In the genomic region with DNA sequence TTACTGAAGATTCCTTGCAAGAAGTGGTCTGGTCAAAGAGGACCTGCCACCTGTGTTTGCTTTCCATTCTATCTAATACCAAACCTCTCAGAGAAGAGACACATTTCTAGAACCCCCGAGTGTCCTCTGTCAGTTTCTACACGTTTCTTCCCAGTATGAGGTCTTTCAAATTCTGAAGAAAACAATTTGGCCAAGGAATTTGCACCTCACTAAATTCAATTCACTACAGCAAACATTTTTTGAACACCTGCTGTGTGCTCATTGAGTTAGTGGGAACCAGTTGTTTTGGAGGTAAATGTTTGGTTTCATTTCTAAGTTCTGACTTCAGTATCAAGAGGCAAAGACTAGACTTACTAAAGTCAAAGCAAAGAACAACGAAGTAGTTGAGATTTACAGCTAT, we compare ENCODE assay signal across 1 cellular context.
TF ChIP-seq lines count a peak whose summit lies in the region.

No MANE protein-coding gene starts in this region.

TF ChIP-seq in GM23338, 12 proteins besides CTCF, POLR2A, EP300 and RAD21 (continued from another document):
- TF ChIP-seq, protein P1, sequence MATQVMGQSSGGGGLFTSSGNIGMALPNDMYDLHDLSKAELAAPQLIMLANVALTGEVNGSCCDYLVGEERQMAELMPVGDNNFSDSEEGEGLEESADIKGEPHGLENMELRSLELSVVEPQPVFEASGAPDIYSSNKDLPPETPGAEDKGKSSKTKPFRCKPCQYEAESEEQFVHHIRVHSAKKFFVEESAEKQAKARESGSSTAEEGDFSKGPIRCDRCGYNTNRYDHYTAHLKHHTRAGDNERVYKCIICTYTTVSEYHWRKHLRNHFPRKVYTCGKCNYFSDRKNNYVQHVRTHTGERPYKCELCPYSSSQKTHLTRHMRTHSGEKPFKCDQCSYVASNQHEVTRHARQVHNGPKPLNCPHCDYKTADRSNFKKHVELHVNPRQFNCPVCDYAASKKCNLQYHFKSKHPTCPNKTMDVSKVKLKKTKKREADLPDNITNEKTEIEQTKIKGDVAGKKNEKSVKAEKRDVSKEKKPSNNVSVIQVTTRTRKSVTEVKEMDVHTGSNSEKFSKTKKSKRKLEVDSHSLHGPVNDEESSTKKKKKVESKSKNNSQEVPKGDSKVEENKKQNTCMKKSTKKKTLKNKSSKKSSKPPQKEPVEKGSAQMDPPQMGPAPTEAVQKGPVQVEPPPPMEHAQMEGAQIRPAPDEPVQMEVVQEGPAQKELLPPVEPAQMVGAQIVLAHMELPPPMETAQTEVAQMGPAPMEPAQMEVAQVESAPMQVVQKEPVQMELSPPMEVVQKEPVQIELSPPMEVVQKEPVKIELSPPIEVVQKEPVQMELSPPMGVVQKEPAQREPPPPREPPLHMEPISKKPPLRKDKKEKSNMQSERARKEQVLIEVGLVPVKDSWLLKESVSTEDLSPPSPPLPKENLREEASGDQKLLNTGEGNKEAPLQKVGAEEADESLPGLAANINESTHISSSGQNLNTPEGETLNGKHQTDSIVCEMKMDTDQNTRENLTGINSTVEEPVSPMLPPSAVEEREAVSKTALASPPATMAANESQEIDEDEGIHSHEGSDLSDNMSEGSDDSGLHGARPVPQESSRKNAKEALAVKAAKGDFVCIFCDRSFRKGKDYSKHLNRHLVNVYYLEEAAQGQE (IDR thresholded peaks at IDR 0.05; ENCODE audit: unreplicated experiment), result no peak
- TF ChIP-seq JUNB (IDR thresholded peaks at IDR 0.05; ENCODE audit: unreplicated experiment), result no peak
- TF ChIP-seq EZH2phosphoT487 (IDR thresholded peaks at IDR 0.05; ENCODE audit: unreplicated experiment), result no peak
- TF ChIP-seq, protein P2, sequence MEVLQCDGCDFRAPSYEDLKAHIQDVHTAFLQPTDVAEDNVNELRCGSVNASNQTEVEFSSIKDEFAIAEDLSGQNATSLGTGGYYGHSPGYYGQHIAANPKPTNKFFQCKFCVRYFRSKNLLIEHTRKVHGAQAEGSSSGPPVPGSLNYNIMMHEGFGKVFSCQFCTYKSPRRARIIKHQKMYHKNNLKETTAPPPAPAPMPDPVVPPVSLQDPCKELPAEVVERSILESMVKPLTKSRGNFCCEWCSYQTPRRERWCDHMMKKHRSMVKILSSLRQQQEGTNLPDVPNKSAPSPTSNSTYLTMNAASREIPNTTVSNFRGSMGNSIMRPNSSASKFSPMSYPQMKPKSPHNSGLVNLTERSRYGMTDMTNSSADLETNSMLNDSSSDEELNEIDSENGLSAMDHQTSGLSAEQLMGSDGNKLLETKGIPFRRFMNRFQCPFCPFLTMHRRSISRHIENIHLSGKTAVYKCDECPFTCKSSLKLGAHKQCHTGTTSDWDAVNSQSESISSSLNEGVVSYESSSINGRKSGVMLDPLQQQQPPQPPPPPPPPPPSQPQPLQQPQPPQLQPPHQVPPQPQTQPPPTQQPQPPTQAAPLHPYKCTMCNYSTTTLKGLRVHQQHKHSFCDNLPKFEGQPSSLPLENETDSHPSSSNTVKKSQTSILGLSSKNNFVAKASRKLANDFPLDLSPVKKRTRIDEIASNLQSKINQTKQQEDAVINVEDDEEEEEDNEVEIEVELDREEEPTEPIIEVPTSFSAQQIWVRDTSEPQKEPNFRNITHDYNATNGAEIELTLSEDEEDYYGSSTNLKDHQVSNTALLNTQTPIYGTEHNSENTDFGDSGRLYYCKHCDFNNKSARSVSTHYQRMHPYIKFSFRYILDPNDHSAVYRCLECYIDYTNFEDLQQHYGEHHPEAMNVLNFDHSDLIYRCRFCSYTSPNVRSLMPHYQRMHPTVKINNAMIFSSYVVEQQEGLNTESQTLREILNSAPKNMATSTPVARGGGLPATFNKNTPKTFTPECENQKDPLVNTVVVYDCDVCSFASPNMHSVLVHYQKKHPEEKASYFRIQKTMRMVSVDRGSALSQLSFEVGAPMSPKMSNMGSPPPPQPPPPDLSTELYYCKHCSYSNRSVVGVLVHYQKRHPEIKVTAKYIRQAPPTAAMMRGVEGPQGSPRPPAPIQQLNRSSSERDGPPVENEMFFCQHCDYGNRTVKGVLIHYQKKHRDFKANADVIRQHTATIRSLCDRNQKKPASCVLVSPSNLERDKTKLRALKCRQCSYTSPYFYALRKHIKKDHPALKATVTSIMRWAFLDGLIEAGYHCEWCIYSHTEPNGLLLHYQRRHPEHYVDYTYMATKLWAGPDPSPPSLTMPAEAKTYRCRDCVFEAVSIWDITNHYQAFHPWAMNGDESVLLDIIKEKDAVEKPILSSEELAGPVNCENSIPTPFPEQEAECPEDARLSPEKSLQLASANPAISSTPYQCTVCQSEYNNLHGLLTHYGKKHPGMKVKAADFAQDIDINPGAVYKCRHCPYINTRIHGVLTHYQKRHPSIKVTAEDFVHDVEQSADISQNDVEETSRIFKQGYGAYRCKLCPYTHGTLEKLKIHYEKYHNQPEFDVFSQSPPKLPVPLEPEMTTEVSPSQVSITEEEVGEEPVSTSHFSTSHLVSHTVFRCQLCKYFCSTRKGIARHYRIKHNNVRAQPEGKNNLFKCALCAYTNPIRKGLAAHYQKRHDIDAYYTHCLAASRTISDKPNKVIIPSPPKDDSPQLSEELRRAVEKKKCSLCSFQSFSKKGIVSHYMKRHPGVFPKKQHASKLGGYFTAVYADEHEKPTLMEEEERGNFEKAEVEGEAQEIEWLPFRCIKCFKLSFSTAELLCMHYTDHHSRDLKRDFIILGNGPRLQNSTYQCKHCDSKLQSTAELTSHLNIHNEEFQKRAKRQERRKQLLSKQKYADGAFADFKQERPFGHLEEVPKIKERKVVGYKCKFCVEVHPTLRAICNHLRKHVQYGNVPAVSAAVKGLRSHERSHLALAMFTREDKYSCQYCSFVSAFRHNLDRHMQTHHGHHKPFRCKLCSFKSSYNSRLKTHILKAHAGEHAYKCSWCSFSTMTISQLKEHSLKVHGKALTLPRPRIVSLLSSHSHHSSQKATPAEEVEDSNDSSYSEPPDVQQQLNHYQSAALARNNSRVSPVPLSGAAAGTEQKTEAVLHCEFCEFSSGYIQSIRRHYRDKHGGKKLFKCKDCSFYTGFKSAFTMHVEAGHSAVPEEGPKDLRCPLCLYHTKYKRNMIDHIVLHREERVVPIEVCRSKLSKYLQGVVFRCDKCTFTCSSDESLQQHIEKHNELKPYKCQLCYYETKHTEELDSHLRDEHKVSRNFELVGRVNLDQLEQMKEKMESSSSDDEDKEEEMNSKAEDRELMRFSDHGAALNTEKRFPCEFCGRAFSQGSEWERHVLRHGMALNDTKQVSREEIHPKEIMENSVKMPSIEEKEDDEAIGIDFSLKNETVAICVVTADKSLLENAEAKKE (CRISPR knock-in tag; IDR thresholded peaks at IDR 0.05), result peak; percentile 65; the same call in 1 of the 2 replicates
- TF ChIP-seq, protein P3, sequence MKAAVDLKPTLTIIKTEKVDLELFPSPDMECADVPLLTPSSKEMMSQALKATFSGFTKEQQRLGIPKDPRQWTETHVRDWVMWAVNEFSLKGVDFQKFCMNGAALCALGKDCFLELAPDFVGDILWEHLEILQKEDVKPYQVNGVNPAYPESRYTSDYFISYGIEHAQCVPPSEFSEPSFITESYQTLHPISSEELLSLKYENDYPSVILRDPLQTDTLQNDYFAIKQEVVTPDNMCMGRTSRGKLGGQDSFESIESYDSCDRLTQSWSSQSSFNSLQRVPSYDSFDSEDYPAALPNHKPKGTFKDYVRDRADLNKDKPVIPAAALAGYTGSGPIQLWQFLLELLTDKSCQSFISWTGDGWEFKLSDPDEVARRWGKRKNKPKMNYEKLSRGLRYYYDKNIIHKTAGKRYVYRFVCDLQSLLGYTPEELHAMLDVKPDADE (IDR thresholded peaks at IDR 0.05), result no peak
